Comparison of ENCODE assay signal across 25 cellular contexts in the genomic region with DNA sequence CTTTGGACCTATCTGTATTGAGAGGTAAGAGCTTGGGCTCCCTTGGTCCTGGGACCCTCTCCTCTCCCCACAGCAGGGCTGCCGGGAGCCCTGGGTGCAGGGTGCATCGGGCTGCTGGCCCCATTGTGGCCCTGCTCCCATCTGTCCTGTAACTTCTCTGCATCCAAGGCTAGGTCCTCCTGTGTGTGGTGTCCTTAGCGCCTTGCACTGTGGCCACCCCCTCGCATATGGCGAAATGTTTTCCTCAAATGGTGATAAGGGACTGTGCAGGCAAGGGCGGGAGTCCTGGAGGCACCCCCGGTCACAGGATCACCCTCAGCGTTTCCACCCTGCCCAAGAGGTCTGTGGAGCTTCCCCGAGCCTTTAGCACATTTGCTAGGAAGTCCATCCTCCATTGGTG.
"Had no signal": no experiment of that assay in that cellular context is flagged by ENCODE, and none has a peak within 500 bp of the region (broad histone marks: within the 10 kb centered on the region; RNA-seq: fewer than 3 reads in every experiment).

No MANE protein-coding gene starts in this region.

- H3K36me3 Mint-ChIP-seq: activated CD8-positive, alpha-beta memory T cell treated with anti-CD3 and anti-CD28 coated beads, Interleukin-2, amount 10 ng/mL, durations not matched to agents 7 days and 5 days; activated naive CD4-positive, alpha-beta T cell treated with anti-CD3 and anti-CD28 coated beads, Interleukin-2, amount 50 U/mL, for 72 hours had no signal

- H3K36me3 ChIP-seq: esophagus muscularis mucosa, gastroesophageal sphincter, sigmoid colon, spleen, thoracic aorta had no signal

- DNase-seq: activated CD4-positive, alpha-beta T cell treated with anti-CD3 and anti-CD28 coated beads, Interleukin-2, amount 10 ng/mL, durations not matched to agents 7 days and 5 days; activated CD4-positive, CD25-positive, alpha-beta regulatory T cell treated with anti-CD3 and anti-CD28 coated beads, Interleukin-2, amount 50 U/mL, for 72 hours; activated CD8-positive, alpha-beta memory T cell treated with anti-CD3 and anti-CD28 coated beads, Interleukin-2, amount 10 ng/mL, durations not matched to agents 7 days and 5 days; activated CD8-positive, alpha-beta T cell treated with anti-CD3 and anti-CD28 coated beads for 36 hours; activated T-cell treated with anti-CD3 and anti-CD28 coated beads, Interleukin-2, amount 50 U/mL, for 1 hour; aorta; caudate nucleus; dermis blood vessel endothelial cell; effector CD8-positive, alpha-beta T cell; hypothalamus; occipital lobe; retina; sigmoid colon; spleen; stimulated activated CD4-positive, alpha-beta T cell treated with anti-CD3 and anti-CD28 coated beads, Interleukin-4, amount 100 ng/mL, for 24 hours; stimulated activated naive CD4-positive, alpha-beta T cell treated with Interleukin-2 at 50 U/mL for 16 hours; SW 1271; T-helper 17 cell had no signal

- H3K27me3 ChIP-seq: esophagus muscularis mucosa, gastroesophageal sphincter, sigmoid colon had no signal

- H3K9me3 Mint-ChIP-seq: activated CD4-positive, alpha-beta T cell treated with anti-CD3 and anti-CD28 coated beads, Interleukin-2, amount 10 ng/mL, durations not matched to agents 7 days and 5 days; activated CD8-positive, alpha-beta T cell treated with anti-CD3 and anti-CD28 coated beads for 36 hours; activated naive CD4-positive, alpha-beta T cell treated with anti-CD3 and anti-CD28 coated beads, Interleukin-2, amount 50 U/mL, for 72 hours had no signal

- H3K27me3 Mint-ChIP-seq: activated CD8-positive, alpha-beta T cell treated with anti-CD3 and anti-CD28 coated beads for 36 hours had no signal

- H3K27ac Mint-ChIP-seq: activated CD4-positive, alpha-beta T cell treated with anti-CD3 and anti-CD28 coated beads, Interleukin-2, amount 10 ng/mL, durations not matched to agents 7 days and 5 days; activated CD8-positive, alpha-beta memory T cell treated with anti-CD3 and anti-CD28 coated beads, Interleukin-2, amount 10 ng/mL, durations not matched to agents 7 days and 5 days; activated CD8-positive, alpha-beta T cell treated with anti-CD3 and anti-CD28 coated beads for 36 hours; activated naive CD4-positive, alpha-beta T cell treated with anti-CD3 and anti-CD28 coated beads, Interleukin-2, amount 50 U/mL, for 72 hours; progenitor cell of endocrine pancreas; T-helper 17 cell; type B pancreatic cell had no signal

- ATAC-seq: activated CD8-positive, alpha-beta memory T cell treated with anti-CD3 and anti-CD28 coated beads, Interleukin-2, amount 10 ng/mL, durations not matched to agents 7 days and 5 days; activated CD8-positive, alpha-beta T cell treated with anti-CD3 and anti-CD28 coated beads for 36 hours; activated naive CD4-positive, alpha-beta T cell treated with anti-CD3 and anti-CD28 coated beads, Interleukin-2, amount 50 U/mL, for 72 hours; gastroesophageal sphincter; T-helper 17 cell had no signal

- H3K4me3 Mint-ChIP-seq: activated CD4-positive, alpha-beta T cell treated with anti-CD3 and anti-CD28 coated beads, Interleukin-2, amount 10 ng/mL, durations not matched to agents 7 days and 5 days; activated CD8-positive, alpha-beta memory T cell treated with anti-CD3 and anti-CD28 coated beads, Interleukin-2, amount 10 ng/mL, durations not matched to agents 7 days and 5 days; activated CD8-positive, alpha-beta T cell treated with anti-CD3 and anti-CD28 coated beads for 36 hours; brain; T-helper 17 cell; type B pancreatic cell had no signal

- H3K27ac ChIP-seq: esophagus muscularis mucosa, gastroesophageal sphincter, sigmoid colon, spleen had no signal

- H3K4me3 ChIP-seq: esophagus muscularis mucosa, gastroesophageal sphincter, sigmoid colon, spleen, thoracic aorta had no signal

- H3K9me3 ChIP-seq: esophagus muscularis mucosa, gastroesophageal sphincter, sigmoid colon, spleen, thoracic aorta had no signal
